9 cellular contexts compared by ENCODE assay signal in genomic region chr12:80598004-80598606, GRCh38.
DNase-seq lines count a peak whose midpoint lies in the region; ATAC-seq and TF ChIP-seq lines count a peak whose summit lies in the region.
"Had no signal": no experiment of that assay in that cellular context is flagged by ENCODE, and none has a peak within 500 bp of the region (broad histone marks: within the 10 kb centered on the region; RNA-seq: fewer than 3 reads in every experiment).

No MANE protein-coding gene starts in this region.

- H3K36me3 ChIP-seq in SK-N-SH (replicated peaks in 1 of 2; ENCODE audit: control insufficient read depth in 1 of 2, insufficient read depth in 2 of 2, low read length in 1 of 2) = no peaks in the 10 kb centered on the region

- WGBS in SK-N-SH (ENCODE audit: low lambda C conversion rate) = 1% methylated on average over 5 of the region's 5 CpGs

- no peaks in the 10 kb centered on the region for H4K20me1 ChIP-seq in SK-N-SH (ENCODE audit: insufficient read depth)

- H3K4me3 Mint-ChIP-seq in activated T-cell treated with anti-CD3 and anti-CD28 coated beads, Interleukin-2, amount 50 U/mL, for 24 hours = no peak overlapping the region

- CTCF ChIA-PET in AG04449 (lab: Yijun Ruan, JAX) = interaction anchor here (0.7 to 5.1 kb wide), 15 partner anchors 10 to 660 kb away, joined by 3 to 34 read pairs (median 7); no protein-coding TSS in a partner anchor
- CTCF ChIA-PET in SK-N-SH (lab: Yijun Ruan, JAX) = interaction anchor here (0.8 to 1.4 kb wide), 4 partner anchors 10 to 126 kb away, joined by 3 to 4 read pairs (median 3); no protein-coding TSS in a partner anchor

- POLR2A ChIA-PET in AG04449 (lab: Yijun Ruan, JAX) (interaction anchor here (0.6 kb wide), 1 partner anchor 487 kb away, joined by 4 read pairs; no protein-coding TSS in a partner anchor), SK-N-SH (lab: Yijun Ruan, JAX) (no interaction called here)

- H3K4me3 ChIP-seq in AG04449 (ENCODE audit: low read depth, low read length) = no peak overlapping the region
- no peak overlapping the region for H3K4me3 ChIP-seq in SK-N-SH (ENCODE audit: low read depth in 2 of 2, low read length in 1 of 2)

- no peak overlapping the region for H3K27ac Mint-ChIP-seq in activated T-cell treated with anti-CD3 and anti-CD28 coated beads, Interleukin-2, amount 50 U/mL, for 24 hours

- H3K27me3 Mint-ChIP-seq in activated T-cell treated with anti-CD3 and anti-CD28 coated beads, Interleukin-2, amount 50 U/mL, for 24 hours = no peaks in the 10 kb centered on the region

- no peaks in the 10 kb centered on the region for H3K9me2 ChIP-seq in SK-N-SH

- peak; percentile 33 for DNase-seq in AG04449 (ENCODE audit: low read depth, low spot score)
- DNase-seq in HCEC 1CT = peak; percentile 97
- DNase-seq in SK-N-SH = no peak
- DNase-seq in iPS-NIHi11 (ENCODE audit: low spot score) = peak; percentile 7
- no peak for DNase-seq in CD1c-positive myeloid dendritic cell (ENCODE audit: extremely low spot score)
- DNase-seq in activated T-cell treated with anti-CD3 and anti-CD28 coated beads, Interleukin-2, amount 50 U/mL, for 24 hours = no peak
- DNase-seq: GDM1 had no signal

- H3K27ac ChIP-seq in SK-N-SH (ENCODE audit: low read depth in 2 of 2, low read length in 1 of 2) = peak overlapping the region in 1 of 2 experiments; percentile 41; a peak in 2 of 4 replicates

- no peaks in the 10 kb centered on the region for H3K36me3 Mint-ChIP-seq in activated T-cell treated with anti-CD3 and anti-CD28 coated beads, Interleukin-2, amount 50 U/mL, for 24 hours (ENCODE audit: low read depth)

- peak overlapping the region; percentile 3; the same call in 1 of the 2 replicates for H3K4me2 ChIP-seq in SK-N-SH

- peaks cover 0 to 45% of the 10 kb centered on the region in 2 experiments; a peak in 1 of 4 replicates for H3K4me1 ChIP-seq in SK-N-SH (ENCODE audit: control insufficient read depth in 1 of 2, insufficient read depth in 2 of 2, low read depth in 1 of 2, low read length in 1 of 2)

- H3K9ac ChIP-seq in SK-N-SH = 0 out of 2 replicates have a peak overlapping the region, but pooled peaks have one; percentile 8

- H3F3A ChIP-seq in SK-N-SH (replicated peaks; ENCODE audit: insufficient read depth) = peaks cover 14% of the 10 kb centered on the region

- peak overlapping the region; percentile 39 for H2AFZ ChIP-seq in SK-N-SH (ENCODE audit: low read depth)

- peak; percentile 17 to 24; a peak in 1 of 4 replicates for TF ChIP-seq EP300 in SK-N-SH (IDR thresholded peaks at IDR 0.05; ENCODE audit: borderline replicate concordance in 1 of 2, low read depth in 1 of 2, low read length in 1 of 2)

- peak; percentile 24 for TF ChIP-seq CTCF in AG04449 (IDR thresholded peaks at IDR 0.05; ENCODE audit: insufficient read depth, low read length, missing control alignments)
- TF ChIP-seq CTCF in SK-N-SH (IDR thresholded peaks at IDR 0.05) = peak; percentile 69

- H3K4me1 Mint-ChIP-seq in activated T-cell treated with anti-CD3 and anti-CD28 coated beads, Interleukin-2, amount 50 U/mL, for 24 hours (ENCODE audit: low read depth) = no peaks in the 10 kb centered on the region

- TF ChIP-seq RAD21 in SK-N-SH (IDR thresholded peaks at IDR 0.05; ENCODE audit: low read length) = peak; percentile 43; the same call in 1 of the 2 replicates

- ATAC-seq in GM19395 (IDR thresholded peaks at IDR 0.05; ENCODE audit: unreplicated experiment) (no peak), GM21717 (IDR thresholded peaks at IDR 0.05; ENCODE audit: unreplicated experiment) (no peak)

- H3K9me3 Mint-ChIP-seq in activated T-cell treated with anti-CD3 and anti-CD28 coated beads, Interleukin-2, amount 50 U/mL, for 24 hours = no peaks in the 10 kb centered on the region

- no peaks in the 10 kb centered on the region; the same call in 1 of the 2 replicates for H3K9me3 ChIP-seq in SK-N-SH

- no peaks in the 10 kb centered on the region for H3K79me2 ChIP-seq in SK-N-SH (ENCODE audit: insufficient read depth)

- no peaks in the 10 kb centered on the region for H3K27me3 ChIP-seq in SK-N-SH (ENCODE audit: insufficient read depth)

TF ChIP-seq in SK-N-SH, 30 proteins besides CTCF, POLR2A, EP300 and RAD21:
- no peak for TF ChIP-seq GABPA (IDR thresholded peaks at IDR 0.05; ENCODE audit: low read depth)
- TF ChIP-seq TCF12 (IDR thresholded peaks at IDR 0.05) = peak; percentile 22; the same call in 1 of the 2 replicates
- TF ChIP-seq MXI1 (IDR thresholded peaks at IDR 0.05; ENCODE audit: low read depth, low read length) = no peak
- no peak for TF ChIP-seq CHD2 (IDR thresholded peaks at IDR 0.05; ENCODE audit: low read length, partially characterized antibody)
- TF ChIP-seq IRF3 (IDR thresholded peaks at IDR 0.05; ENCODE audit: low read depth, low read length) = no peak
- TF ChIP-seq TEAD4 (IDR thresholded peaks at IDR 0.05; ENCODE audit: borderline replicate concordance, insufficient read depth) = no peak
- no peak for TF ChIP-seq ELF1 (IDR thresholded peaks at IDR 0.05)
- no peak for TF ChIP-seq NFIC (IDR thresholded peaks at IDR 0.05; ENCODE audit: borderline replicate concordance)
- no peak for TF ChIP-seq USF2 (IDR thresholded peaks at IDR 0.05; ENCODE audit: borderline replicate concordance, low read depth, low read length)
- TF ChIP-seq SMC3 (IDR thresholded peaks at IDR 0.05; ENCODE audit: low read depth, low read length) = peak; percentile 54
- TF ChIP-seq JUND (IDR thresholded peaks at IDR 0.05) = peak; percentile 47; the same call in 1 of the 2 replicates
- TF ChIP-seq FOSL2 (IDR thresholded peaks at IDR 0.05; ENCODE audit: borderline replicate concordance, low read depth) = peak; percentile 40; the same call in 1 of the 2 replicates
- TF ChIP-seq PBX3 (IDR thresholded peaks at IDR 0.05) = peak; percentile 76
- no peak for TF ChIP-seq NRF1 (IDR thresholded peaks at IDR 0.05; ENCODE audit: low read depth, low read length)
- no peak for TF ChIP-seq TAF1 (IDR thresholded peaks at IDR 0.05; ENCODE audit: borderline replicate concordance, low read depth, low read length)
- no peak for TF ChIP-seq ZBTB33 (IDR thresholded peaks at IDR 0.05; ENCODE audit: borderline replicate concordance, low read depth)
- TF ChIP-seq RFX5 (IDR thresholded peaks at IDR 0.05; ENCODE audit: low read length) = no peak
- no peak for TF ChIP-seq RCOR1 (IDR thresholded peaks at IDR 0.05; ENCODE audit: low read length)

Comparison
In these comparisons a context has a peak if more than half of its experiments do, and no peak if none do; other contexts are left out.
1. DNase-seq: peak in AG04449 (single experiment), HCEC 1CT (single experiment) and iPS-NIHi11 (single experiment); none in SK-N-SH (single experiment), CD1c-positive myeloid dendritic cell (single experiment) and activated T-cell treated with anti-CD3 and anti-CD28 coated beads, Interleukin-2, amount 50 U/mL, for 24 hours (single experiment).